ENCODE assay signal across 1 cellular context in the genomic region with DNA sequence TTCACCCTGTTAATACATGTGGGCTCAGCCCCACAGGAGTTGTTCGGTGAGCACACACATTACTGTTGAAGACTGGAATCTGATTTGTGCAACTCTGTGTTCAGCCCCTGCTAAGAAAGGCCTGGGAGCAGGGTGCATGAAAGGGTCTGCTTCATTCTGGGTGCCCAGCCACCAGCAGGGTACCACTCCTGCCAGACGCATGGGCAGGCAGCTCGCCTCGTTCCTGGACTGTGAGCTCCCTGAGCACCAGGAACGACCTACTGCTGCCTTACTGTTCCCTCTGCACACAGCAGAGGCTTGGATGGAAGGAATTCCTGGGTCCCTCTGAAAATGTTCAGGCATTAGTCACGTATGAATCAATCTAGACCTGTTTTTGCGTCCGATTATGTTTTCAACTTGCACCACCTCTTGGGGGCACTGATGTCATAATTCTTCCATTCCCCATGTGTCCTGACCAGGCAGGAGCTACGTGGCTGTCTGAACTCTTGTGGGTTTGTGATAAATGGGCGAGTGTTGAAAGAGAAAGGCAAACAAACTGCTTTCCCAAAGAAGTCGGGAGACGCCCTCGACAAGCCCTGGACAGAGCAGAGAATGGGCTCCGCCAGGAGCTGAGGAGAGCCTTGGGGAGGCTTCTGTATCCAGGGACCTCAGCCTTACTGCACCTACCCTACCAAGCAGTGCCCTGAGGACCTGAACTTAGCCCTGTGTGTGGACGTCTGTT.
TF ChIP-seq lines count a peak whose summit lies in the region.

No MANE protein-coding gene starts in this region.

TF ChIP-seq in K562, 482 proteins besides CTCF, POLR2A, EP300 and RAD21 (continued from another document and continues in another):
- TF ChIP-seq ATF2 (CRISPR knock-in tag; IDR thresholded peaks at IDR 0.05), result no peak
- TF ChIP-seq, protein P1, sequence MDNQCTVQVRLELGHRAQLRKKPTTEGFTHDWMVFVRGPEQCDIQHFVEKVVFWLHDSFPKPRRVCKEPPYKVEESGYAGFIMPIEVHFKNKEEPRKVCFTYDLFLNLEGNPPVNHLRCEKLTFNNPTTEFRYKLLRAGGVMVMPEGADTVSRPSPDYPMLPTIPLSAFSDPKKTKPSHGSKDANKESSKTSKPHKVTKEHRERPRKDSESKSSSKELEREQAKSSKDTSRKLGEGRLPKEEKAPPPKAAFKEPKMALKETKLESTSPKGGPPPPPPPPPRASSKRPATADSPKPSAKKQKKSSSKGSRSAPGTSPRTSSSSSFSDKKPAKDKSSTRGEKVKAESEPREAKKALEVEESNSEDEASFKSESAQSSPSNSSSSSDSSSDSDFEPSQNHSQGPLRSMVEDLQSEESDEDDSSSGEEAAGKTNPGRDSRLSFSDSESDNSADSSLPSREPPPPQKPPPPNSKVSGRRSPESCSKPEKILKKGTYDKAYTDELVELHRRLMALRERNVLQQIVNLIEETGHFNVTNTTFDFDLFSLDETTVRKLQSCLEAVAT (IDR thresholded peaks at IDR 0.05), result peak in 1 of 2 experiments; percentile 98; a peak in 2 of 4 replicates
- peak; percentile 53 for TF ChIP-seq CXXC5 (CRISPR knock-in tag; IDR thresholded peaks at IDR 0.05)
- peak; percentile 90; the same call in 1 of the 2 replicates for TF ChIP-seq NBN (IDR thresholded peaks at IDR 0.05; ENCODE audit: low read depth)
- TF ChIP-seq SRSF7 (optimal IDR thresholded peaks at IDR 0.05; ENCODE audit: low read depth, low read length), result no peak
- peak in 1 of 2 experiments; percentile 25 for TF ChIP-seq E2F6 (IDR thresholded peaks at IDR 0.05; ENCODE audit: borderline replicate concordance in 1 of 2, extremely low read depth in 1 of 2, insufficient read depth in 1 of 2, insufficient read length in 1 of 2, low read depth in 1 of 2, low read length in 1 of 2, poor library complexity in 1 of 2, severe bottlenecking in 1 of 2)
- peak; percentile 59; the same call in 1 of the 2 replicates for TF ChIP-seq ZNF589 (CRISPR knock-in tag; IDR thresholded peaks at IDR 0.05; ENCODE audit: low read depth)
- no peak for TF ChIP-seq ARHGAP35 (IDR thresholded peaks at IDR 0.05; ENCODE audit: partially characterized antibody)
- no peak for TF ChIP-seq NUFIP1 (IDR thresholded peaks at IDR 0.05; ENCODE audit: partially characterized antibody)
- no peak for TF ChIP-seq ZC3H11A (IDR thresholded peaks at IDR 0.05; ENCODE audit: low read depth, low read length)
- no peak for TF ChIP-seq ATF6 (CRISPR knock-in tag; IDR thresholded peaks at IDR 0.05)
- TF ChIP-seq EWSR1 (IDR thresholded peaks at IDR 0.05; ENCODE audit: borderline replicate concordance, low read depth, partially characterized antibody), result no peak
- no peak for TF ChIP-seq HEY1 (CRISPR knock-in tag; IDR thresholded peaks at IDR 0.05; ENCODE audit: borderline replicate concordance)
- no peak for TF ChIP-seq ZBTB1 (CRISPR knock-in tag; IDR thresholded peaks at IDR 0.05; ENCODE audit: borderline replicate concordance, low read depth)
- TF ChIP-seq CEBPZ (IDR thresholded peaks at IDR 0.05; ENCODE audit: borderline replicate concordance, low read depth, low read length), result no peak
- TF ChIP-seq SMARCA5 (IDR thresholded peaks at IDR 0.05), result peak; percentile 54; the same call in 1 of the 2 replicates
- no peak for TF ChIP-seq CC2D1A (IDR thresholded peaks at IDR 0.05)
- TF ChIP-seq MAFF (IDR thresholded peaks at IDR 0.05; ENCODE audit: low read length), result no peak; the same call in 1 of the 2 replicates
- TF ChIP-seq MEF2D (tag; conservative IDR thresholded peaks at IDR 0.05; ENCODE audit: low read depth), result no peak
- TF ChIP-seq SUPT5H (IDR thresholded peaks at IDR 0.05), result no peak
- TF ChIP-seq ZNF717 (CRISPR knock-in tag; IDR thresholded peaks at IDR 0.05), result no peak
- TF ChIP-seq, protein P2, sequence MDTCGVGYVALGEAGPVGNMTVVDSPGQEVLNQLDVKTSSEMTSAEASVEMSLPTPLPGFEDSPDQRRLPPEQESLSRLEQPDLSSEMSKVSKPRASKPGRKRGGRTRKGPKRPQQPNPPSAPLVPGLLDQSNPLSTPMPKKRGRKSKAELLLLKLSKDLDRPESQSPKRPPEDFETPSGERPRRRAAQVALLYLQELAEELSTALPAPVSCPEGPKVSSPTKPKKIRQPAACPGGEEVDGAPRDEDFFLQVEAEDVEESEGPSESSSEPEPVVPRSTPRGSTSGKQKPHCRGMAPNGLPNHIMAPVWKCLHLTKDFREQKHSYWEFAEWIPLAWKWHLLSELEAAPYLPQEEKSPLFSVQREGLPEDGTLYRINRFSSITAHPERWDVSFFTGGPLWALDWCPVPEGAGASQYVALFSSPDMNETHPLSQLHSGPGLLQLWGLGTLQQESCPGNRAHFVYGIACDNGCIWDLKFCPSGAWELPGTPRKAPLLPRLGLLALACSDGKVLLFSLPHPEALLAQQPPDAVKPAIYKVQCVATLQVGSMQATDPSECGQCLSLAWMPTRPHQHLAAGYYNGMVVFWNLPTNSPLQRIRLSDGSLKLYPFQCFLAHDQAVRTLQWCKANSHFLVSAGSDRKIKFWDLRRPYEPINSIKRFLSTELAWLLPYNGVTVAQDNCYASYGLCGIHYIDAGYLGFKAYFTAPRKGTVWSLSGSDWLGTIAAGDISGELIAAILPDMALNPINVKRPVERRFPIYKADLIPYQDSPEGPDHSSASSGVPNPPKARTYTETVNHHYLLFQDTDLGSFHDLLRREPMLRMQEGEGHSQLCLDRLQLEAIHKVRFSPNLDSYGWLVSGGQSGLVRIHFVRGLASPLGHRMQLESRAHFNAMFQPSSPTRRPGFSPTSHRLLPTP (IDR thresholded peaks at IDR 0.05; ENCODE audit: borderline replicate concordance, extremely low read depth, insufficient read length), result no peak
- TF ChIP-seq ZFPM2 (CRISPR knock-in tag; IDR thresholded peaks at IDR 0.05), result no peak
- TF ChIP-seq SETDB1 (IDR thresholded peaks at IDR 0.05; ENCODE audit: low read length), result no peak
- TF ChIP-seq NFRKB (IDR thresholded peaks at IDR 0.05; ENCODE audit: low read depth), result no peak
- no peak for TF ChIP-seq EHMT2 (IDR thresholded peaks at IDR 0.05)
- no peak for TF ChIP-seq CHD4 (IDR thresholded peaks at IDR 0.05; ENCODE audit: insufficient read depth, insufficient replicate concordance, low read depth, low read length, poor library complexity, severe bottlenecking)
- TF ChIP-seq ZNF586 (CRISPR knock-in tag; conservative IDR thresholded peaks at IDR 0.05), result no peak
- TF ChIP-seq ZNF445 (CRISPR knock-in tag; IDR thresholded peaks at IDR 0.05; ENCODE audit: low read depth), result no peak
- no peak for TF ChIP-seq ILK (tag; IDR thresholded peaks at IDR 0.05; ENCODE audit: borderline replicate concordance, low read depth)
- TF ChIP-seq MEF2A (IDR thresholded peaks at IDR 0.05; ENCODE audit: control insufficient read depth, low read depth, low read length), result no peak
- TF ChIP-seq, protein P3, sequence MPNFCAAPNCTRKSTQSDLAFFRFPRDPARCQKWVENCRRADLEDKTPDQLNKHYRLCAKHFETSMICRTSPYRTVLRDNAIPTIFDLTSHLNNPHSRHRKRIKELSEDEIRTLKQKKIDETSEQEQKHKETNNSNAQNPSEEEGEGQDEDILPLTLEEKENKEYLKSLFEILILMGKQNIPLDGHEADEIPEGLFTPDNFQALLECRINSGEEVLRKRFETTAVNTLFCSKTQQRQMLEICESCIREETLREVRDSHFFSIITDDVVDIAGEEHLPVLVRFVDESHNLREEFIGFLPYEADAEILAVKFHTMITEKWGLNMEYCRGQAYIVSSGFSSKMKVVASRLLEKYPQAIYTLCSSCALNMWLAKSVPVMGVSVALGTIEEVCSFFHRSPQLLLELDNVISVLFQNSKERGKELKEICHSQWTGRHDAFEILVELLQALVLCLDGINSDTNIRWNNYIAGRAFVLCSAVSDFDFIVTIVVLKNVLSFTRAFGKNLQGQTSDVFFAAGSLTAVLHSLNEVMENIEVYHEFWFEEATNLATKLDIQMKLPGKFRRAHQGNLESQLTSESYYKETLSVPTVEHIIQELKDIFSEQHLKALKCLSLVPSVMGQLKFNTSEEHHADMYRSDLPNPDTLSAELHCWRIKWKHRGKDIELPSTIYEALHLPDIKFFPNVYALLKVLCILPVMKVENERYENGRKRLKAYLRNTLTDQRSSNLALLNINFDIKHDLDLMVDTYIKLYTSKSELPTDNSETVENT (CRISPR knock-in tag; IDR thresholded peaks at IDR 0.05), result no peak
- TF ChIP-seq KLF16 (IDR thresholded peaks at IDR 0.05), result no peak
- TF ChIP-seq THRAP3 (IDR thresholded peaks at IDR 0.05; ENCODE audit: borderline replicate concordance), result no peak
- TF ChIP-seq, protein P4, sequence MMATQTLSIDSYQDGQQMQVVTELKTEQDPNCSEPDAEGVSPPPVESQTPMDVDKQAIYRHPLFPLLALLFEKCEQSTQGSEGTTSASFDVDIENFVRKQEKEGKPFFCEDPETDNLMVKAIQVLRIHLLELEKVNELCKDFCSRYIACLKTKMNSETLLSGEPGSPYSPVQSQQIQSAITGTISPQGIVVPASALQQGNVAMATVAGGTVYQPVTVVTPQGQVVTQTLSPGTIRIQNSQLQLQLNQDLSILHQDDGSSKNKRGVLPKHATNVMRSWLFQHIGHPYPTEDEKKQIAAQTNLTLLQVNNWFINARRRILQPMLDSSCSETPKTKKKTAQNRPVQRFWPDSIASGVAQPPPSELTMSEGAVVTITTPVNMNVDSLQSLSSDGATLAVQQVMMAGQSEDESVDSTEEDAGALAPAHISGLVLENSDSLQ (IDR thresholded peaks at IDR 0.05), result peak; percentile 95
- no peak for TF ChIP-seq GABPB2 (CRISPR knock-in tag; conservative IDR thresholded peaks at IDR 0.05)
- no peak for TF ChIP-seq BMI1 (IDR thresholded peaks at IDR 0.05; ENCODE audit: low read length)
- no peak for TF ChIP-seq ZNF511 (CRISPR knock-in tag; IDR thresholded peaks at IDR 0.05)
- TF ChIP-seq MEIS2 (IDR thresholded peaks at IDR 0.05; ENCODE audit: partially characterized antibody), result peak; percentile 100
- TF ChIP-seq BRF2 (IDR thresholded peaks at IDR 0.05; ENCODE audit: borderline replicate concordance, insufficient read depth, insufficient read length), result no peak
- TF ChIP-seq SIN3B (IDR thresholded peaks at IDR 0.05; ENCODE audit: low read depth), result no peak
- TF ChIP-seq EZH2 (IDR thresholded peaks at IDR 0.05; ENCODE audit: borderline replicate concordance, low read depth, low read length), result no peak
- TF ChIP-seq CEBPB (tag; IDR thresholded peaks at IDR 0.05), result peak; percentile 96
